ENCODE assay signal across 24 cellular contexts in the genomic region with DNA sequence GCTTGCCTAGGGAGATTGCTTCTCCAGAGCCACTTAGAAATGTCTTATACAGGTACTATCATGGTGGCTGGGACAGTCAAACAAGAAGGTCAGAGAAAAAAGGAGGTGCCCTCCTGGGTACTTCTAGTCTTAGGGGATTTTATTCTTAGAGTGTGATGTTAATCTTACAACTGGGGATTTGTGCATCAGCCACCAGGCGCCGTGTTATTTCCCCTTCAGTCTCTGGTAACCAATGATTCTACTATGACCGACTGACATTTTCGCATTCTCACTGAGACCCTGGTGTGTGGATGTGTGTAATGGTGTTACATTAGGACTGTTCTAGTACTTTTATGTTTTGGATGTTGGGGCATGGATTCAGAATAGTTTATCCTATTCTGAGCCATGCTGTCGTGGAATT.
"Had no signal": no experiment of that assay in that cellular context is flagged by ENCODE, and none has a peak within 500 bp of the region (broad histone marks: within the 10 kb centered on the region; RNA-seq: fewer than 3 reads in every experiment).

No MANE protein-coding gene starts in this region.

- H3K4me1 ChIP-seq: left lung, lower lobe of right lung, pancreas, prostate gland, spleen, suprapubic skin, tibial artery, upper lobe of right lung, uterus had no signal

- H3K27me3 ChIP-seq: left lung, pancreas, spleen, tibial artery, upper lobe of right lung, uterus had no signal

- DNase-seq: hypothalamus; immature natural killer cell; kidney; left colon; lower lobe of right lung; mammary epithelial cell; mesenchymal stem cell; naive thymus-derived CD8-positive, alpha-beta T cell; pancreas; posterior cingulate gyrus; retina; right cardiac atrium; spleen; stimulated activated CD4-positive, alpha-beta T cell treated with anti-CD3 and anti-CD28 coated beads, Interleukin-4, amount 100 ng/mL, for 24 hours; stimulated activated naive CD4-positive, alpha-beta T cell; tibial artery; upper lobe of right lung; uterus had no signal

- H3K27ac ChIP-seq: left lung, lower lobe of right lung, pancreas, prostate gland, spleen, suprapubic skin, thoracic aorta, tibial artery, upper lobe of right lung, uterus had no signal

- H3K36me3 ChIP-seq: left lung, lower lobe of right lung, pancreas, prostate gland, spleen, suprapubic skin, thoracic aorta, tibial artery, upper lobe of right lung, uterus had no signal

- H3K4me3 ChIP-seq: left lung, lower lobe of right lung, pancreas, prostate gland, skin epidermis, spleen, suprapubic skin, thoracic aorta, tibial artery, upper lobe of right lung, uterus had no signal

- FAIRE-seq: islet of Langerhans, kidney, pancreas had no signal

- H3K9me3 ChIP-seq: left lung, lower lobe of right lung, pancreas, prostate gland, spleen, suprapubic skin, thoracic aorta, tibial artery, upper lobe of right lung, uterus had no signal
